ENCODE assay signal across 10 cellular contexts in genomic region chr2:101310591-101311389, GRCh38. TPM values are rescaled to one million over a fixed set of nuclear protein-coding genes. Genes with fewer than 3 reads are reported as not detected.
DNase-seq lines count a peak whose midpoint lies in the region; ATAC-seq and TF ChIP-seq lines count a peak whose summit lies in the region.
"Had no signal": no experiment of that assay in that cellular context is flagged by ENCODE, and none has a peak within 500 bp of the region (broad histone marks: within the 10 kb centered on the region; RNA-seq: fewer than 3 reads in every experiment).

No MANE protein-coding gene starts in this region.

- H3K27me3 ChIP-seq in liver (ENCODE audit: control insufficient read depth in 4 of 4, insufficient read depth in 4 of 4, low read length in 3 of 4) (no peaks in the 10 kb centered on the region), transverse colon (no peaks in the 10 kb centered on the region)

- H3K27ac ChIP-seq in liver (ENCODE audit: low read depth in 1 of 2, low read length in 2 of 2) (no peak overlapping the region), transverse colon (peak overlapping the region; percentile 9 to 95 (median 64))

- peak overlapping the region; percentile 28 for H3K4me3 Mint-ChIP-seq in activated naive CD4-positive, alpha-beta T cell treated with anti-CD3 and anti-CD28 coated beads for 36 hours
- peak overlapping the region; percentile 1 for H3K4me3 Mint-ChIP-seq in activated CD8-positive, alpha-beta T cell treated with anti-CD3 and anti-CD28 coated beads, Interleukin-2, amount 10 ng/mL, durations not matched to agents 7 days and 5 days

- DNase-seq in activated naive CD4-positive, alpha-beta T cell treated with anti-CD3 and anti-CD28 coated beads for 36 hours: no peak
- no peak for DNase-seq in activated naive CD4-positive, alpha-beta T cell treated with anti-CD3 and anti-CD28 coated beads, Interleukin-2, amount 50 U/mL, for 16 hours
- DNase-seq in activated CD8-positive, alpha-beta T cell treated with anti-CD3 and anti-CD28 coated beads, Interleukin-2, amount 10 ng/mL, durations not matched to agents 7 days and 5 days: no peak
- DNase-seq in transverse colon (no peak), UCSD-AML1 (lab: John Stamatoyannopoulos, UW; ENCODE audit: unreplicated experiment) (no peak), KG1 (lab: John Stamatoyannopoulos, UW) (no peak)
- DNase-seq: NCI-H1048, NCI-H226 had no signal

- TF ChIP-seq CTCF in liver (IDR thresholded peaks at IDR 0.05; ENCODE audit: low read depth, low read length, missing input control) (no peak), transverse colon (IDR thresholded peaks at IDR 0.05) (no peak)

- H3K27me3 Mint-ChIP-seq in activated naive CD4-positive, alpha-beta T cell treated with anti-CD3 and anti-CD28 coated beads for 36 hours (ENCODE audit: low read depth): no peaks in the 10 kb centered on the region
- no peaks in the 10 kb centered on the region for H3K27me3 Mint-ChIP-seq in activated CD8-positive, alpha-beta T cell treated with anti-CD3 and anti-CD28 coated beads, Interleukin-2, amount 10 ng/mL, durations not matched to agents 7 days and 5 days (ENCODE audit: low read depth)

- H3K27ac Mint-ChIP-seq in activated naive CD4-positive, alpha-beta T cell treated with anti-CD3 and anti-CD28 coated beads for 36 hours: peak overlapping the region; percentile 52
- H3K27ac Mint-ChIP-seq in activated CD8-positive, alpha-beta T cell treated with anti-CD3 and anti-CD28 coated beads, Interleukin-2, amount 10 ng/mL, durations not matched to agents 7 days and 5 days: peak overlapping the region; percentile 75

- TF ChIP-seq EP300 in transverse colon (IDR thresholded peaks at IDR 0.05; ENCODE audit: low read depth): no peak

- no peak overlapping the region for H3K4me3 ChIP-seq in liver (ENCODE audit: low read depth in 1 of 3, low read length in 3 of 3)
- no peak overlapping the region for H3K4me3 ChIP-seq in transverse colon

- intact Hi-C loops in activated naive CD4-positive, alpha-beta T cell treated with anti-CD3 and anti-CD28 coated beads for 36 hours (cut with micrococcal nuclease): loop anchor here (1.0 kb wide), 1 partner anchor 20 kb away; no protein-coding TSS in a partner anchor
- intact Hi-C loops in transverse colon (cut with DNase I; ENCODE audit: low total_unique reads): no loop called here

- peaks cover 4% of the 10 kb centered on the region for H3K36me3 Mint-ChIP-seq in activated naive CD4-positive, alpha-beta T cell treated with anti-CD3 and anti-CD28 coated beads for 36 hours (ENCODE audit: low read depth)
- peaks cover 18% of the 10 kb centered on the region for H3K36me3 Mint-ChIP-seq in activated CD8-positive, alpha-beta T cell treated with anti-CD3 and anti-CD28 coated beads, Interleukin-2, amount 10 ng/mL, durations not matched to agents 7 days and 5 days (ENCODE audit: low read depth)

- peaks cover 50% of the 10 kb centered on the region for H3K4me1 Mint-ChIP-seq in activated naive CD4-positive, alpha-beta T cell treated with anti-CD3 and anti-CD28 coated beads for 36 hours (ENCODE audit: low read depth)
- H3K4me1 Mint-ChIP-seq in activated CD8-positive, alpha-beta T cell treated with anti-CD3 and anti-CD28 coated beads, Interleukin-2, amount 10 ng/mL, durations not matched to agents 7 days and 5 days (ENCODE audit: low read depth): peaks cover 52% of the 10 kb centered on the region

- whole genome bisulfite sequencing in liver: 76% methylated on average over 7 of the region's 7 CpGs
- WGBS in transverse colon (ENCODE audit: low coverage in 1 of 2), 2 donors: 58 to 67% methylated on average over 5 to 7 of the region's 7 CpGs

- H3K9me3 ChIP-seq in liver (ENCODE audit: control insufficient read depth in 4 of 4, low read length in 3 of 4): no peaks in the 10 kb centered on the region
- no peaks in the 10 kb centered on the region for H3K9me3 ChIP-seq in transverse colon

- in situ Hi-C loops in transverse colon (cut with MboI; ENCODE audit: low pct_ligation_motif_present in 1 of 4, low pct_unique_long_range_greater_than_20kb in 1 of 4, low sequenced_read_pairs in 3 of 4): no loop called here

- no peak for ATAC-seq in activated CD8-positive, alpha-beta T cell treated with anti-CD3 and anti-CD28 coated beads, Interleukin-2, amount 10 ng/mL, durations not matched to agents 7 days and 5 days
- no peak for ATAC-seq in GM19023 (IDR thresholded peaks at IDR 0.05; ENCODE audit: unreplicated experiment)

- TF ChIP-seq RAD21 in liver (IDR thresholded peaks at IDR 0.05): no peak

- H3K4me1 ChIP-seq in liver (ENCODE audit: control insufficient read depth in 4 of 4, insufficient read depth in 4 of 4, low read length in 3 of 4): peaks cover under 1 to 29% (median 7%) of the 10 kb centered on the region in 4 donors
- H3K4me1 ChIP-seq in transverse colon: peaks cover 5 to 35% (median 20%) of the 10 kb centered on the region in 4 donors

- CTCF ChIA-PET in activated naive CD4-positive, alpha-beta T cell treated with anti-CD3 and anti-CD28 coated beads for 36 hours (lab: Charles Lee): interaction anchor here (1.1 to 1.3 kb wide), 3 partner anchors 20 to 76 kb away, joined by 3 read pairs; partner anchors contain the start of gene CREG2
- CTCF ChIA-PET in activated CD8-positive, alpha-beta T cell treated with anti-CD3 and anti-CD28 coated beads, Interleukin-2, amount 10 ng/mL, durations not matched to agents 7 days and 5 days (lab: Charles Lee): interaction anchor here (0.9 to 3.3 kb wide), 8 partner anchors 23 to 389 kb away, joined by 3 to 10 read pairs (median 4); no protein-coding TSS in a partner anchor

- H3K36me3 ChIP-seq in liver (ENCODE audit: control insufficient read depth in 4 of 4, insufficient read depth in 3 of 4, low read depth in 1 of 4, low read length in 3 of 4) (no peaks in the 10 kb centered on the region), transverse colon (no peaks in the 10 kb centered on the region)

- TF ChIP-seq POLR2A in transverse colon (IDR thresholded peaks at IDR 0.05): no peak

- no peaks in the 10 kb centered on the region for H3K9me3 Mint-ChIP-seq in activated naive CD4-positive, alpha-beta T cell treated with anti-CD3 and anti-CD28 coated beads for 36 hours
- no peaks in the 10 kb centered on the region for H3K9me3 Mint-ChIP-seq in activated CD8-positive, alpha-beta T cell treated with anti-CD3 and anti-CD28 coated beads, Interleukin-2, amount 10 ng/mL, durations not matched to agents 7 days and 5 days (ENCODE audit: insufficient read depth)

- POLR2A ChIA-PET in activated CD8-positive, alpha-beta T cell treated with anti-CD3 and anti-CD28 coated beads, Interleukin-2, amount 10 ng/mL, durations not matched to agents 7 days and 5 days (lab: Charles Lee): interaction anchor here (1.1 to 1.4 kb wide), 3 partner anchors 20 to 57 kb away, joined by 3 to 4 read pairs (median 4); partner anchors contain the start of gene CNOT11

- H3K9ac ChIP-seq in liver (ENCODE audit: low read depth in 1 of 2, low read length in 2 of 2): no peak overlapping the region

TF ChIP-seq in liver, 16 proteins besides CTCF, POLR2A, EP300 and RAD21:
- peak; percentile 8 to 48 for TF ChIP-seq HNF4A (conservative IDR thresholded peaks at IDR 0.05)
- TF ChIP-seq FOXA2 (IDR thresholded peaks at IDR 0.05): no peak
- peak; percentile 24 for TF ChIP-seq SP1 (IDR thresholded peaks at IDR 0.05)

RNA-seq across cellular contexts. Expression of gene RNF149, which starts 2.3 kb away (rescaled TPM):
- 10 to 100 TPM; 25.0 to 27.1 TPM for total RNA-seq in activated naive CD4-positive, alpha-beta T cell treated with anti-CD3 and anti-CD28 coated beads for 36 hours
- total RNA-seq in activated CD8-positive, alpha-beta T cell treated with anti-CD3 and anti-CD28 coated beads, Interleukin-2, amount 10 ng/mL, durations not matched to agents 7 days and 5 days: 10 to 100 TPM; 64.2 to 71.5 TPM
- total RNA-seq in liver (10 to 100 TPM; 32.4 to 54.7 TPM), transverse colon (100 to 1,000 TPM in 1 of 4 donors, 10 to 100 TPM in 3; 22.7 to 100 (median 54.6) TPM)
- 10 to 100 TPM; 14.1 to 25.8 TPM for polyA plus RNA-seq in liver

RNA-seq across cellular contexts. Expression of gene CNOT11, which starts 58.1 kb away (rescaled TPM):
- 10 to 100 TPM; 38.3 to 40.3 TPM for total RNA-seq in activated naive CD4-positive, alpha-beta T cell treated with anti-CD3 and anti-CD28 coated beads for 36 hours
- 10 to 100 TPM; 64.4 to 64.7 TPM for total RNA-seq in activated CD8-positive, alpha-beta T cell treated with anti-CD3 and anti-CD28 coated beads, Interleukin-2, amount 10 ng/mL, durations not matched to agents 7 days and 5 days
- total RNA-seq in liver: 10 to 100 TPM; 12.7 to 14.3 TPM
- polyA plus RNA-seq in liver: 10 to 100 TPM in 1 of 2 donors, 1 to 10 TPM in 1; 9.8 to 14.3 TPM
- total RNA-seq in transverse colon: 10 to 100 TPM; 36.8 to 48.4 (median 37.6) TPM

Comparison
In these comparisons a context has a peak if more than half of its experiments do, and no peak if none do; other contexts are left out.
1. H3K27ac ChIP-seq: peak in transverse colon (4 of 4); none in liver (0 of 2).